In genomic region chr9:136859821-136860269, GRCh38 we compare ENCODE assay signal across 11 cellular contexts. TPM values are rescaled to one million over a fixed set of nuclear protein-coding genes. Genes with fewer than 3 reads are reported as not detected.
DNase-seq lines count a peak whose midpoint lies in the region; ATAC-seq and TF ChIP-seq lines count a peak whose summit lies in the region.
"Had no signal": no experiment of that assay in that cellular context is flagged by ENCODE, and none has a peak within 500 bp of the region (broad histone marks: within the 10 kb centered on the region; RNA-seq: fewer than 3 reads in every experiment).

No MANE protein-coding gene starts in this region.

- H2BK5ac ChIP-seq in mesendoderm (ENCODE audit: low read length) = no peak overlapping the region

- H2AK5ac ChIP-seq in mesendoderm (ENCODE audit: low read length) = no peak overlapping the region

- peaks cover 13% of the 10 kb centered on the region for H3K79me2 ChIP-seq in ACC112 (ENCODE audit: control insufficient read depth, insufficient read depth, low read length, unreplicated experiment)
- peaks cover under 1% of the 10 kb centered on the region for H3K79me2 ChIP-seq in mesendoderm (ENCODE audit: control insufficient read depth, insufficient read depth, low read length)

- peaks cover 12% of the 10 kb centered on the region for H3K4me1 ChIP-seq in ACC112 (ENCODE audit: control insufficient read depth, insufficient read depth, low read length, unreplicated experiment)
- peaks cover 12 to 21% of the 10 kb centered on the region in 2 donors for H3K4me1 ChIP-seq in adrenal gland (replicated peaks in 1 of 2)
- H3K4me1 ChIP-seq in lower lobe of right lung = peaks cover 22% of the 10 kb centered on the region
- H3K4me1 ChIP-seq in mesendoderm (ENCODE audit: control insufficient read depth, low read depth, low read length) = no peaks in the 10 kb centered on the region

- WGBS in adrenal gland, 4 donors = 66 to 79% (median 69%) methylated on average over 9 to 12 of the region's 12 CpGs; no CpG with 5 or more reads in 1 of the 4 donors
- WGBS in mesendoderm (ENCODE audit: extremely low coverage, insufficient coverage, low lambda C conversion rate) = no CpG with 5 or more reads among the region's 12 CpGs

- H3K4me2 ChIP-seq in mesendoderm (ENCODE audit: low read length) = no peak overlapping the region
- H3K4me2 ChIP-seq: SK-N-SH had no signal

- ATAC-seq in lower lobe of right lung = no peak
- ATAC-seq in HG03439 (IDR thresholded peaks at IDR 0.05; ENCODE audit: unreplicated experiment) = no peak

- H3K27ac ChIP-seq in ACC112 (ENCODE audit: low read depth, low read length) (peak overlapping the region; percentile 21), adrenal gland (peak overlapping the region in 3 of 5 donors; percentile 63 to 84 (median 70)), lower lobe of right lung (no peak overlapping the region), mesendoderm (ENCODE audit: low read depth, low read length) (no peak overlapping the region)

- no peak overlapping the region for H2AFZ ChIP-seq in ACC112 (ENCODE audit: low read length, unreplicated experiment)

- no peak overlapping the region for H4K5ac ChIP-seq in mesendoderm (ENCODE audit: low read length)

- H3K79me1 ChIP-seq in mesendoderm (ENCODE audit: low read length) = peaks cover 7% of the 10 kb centered on the region

- no peak overlapping the region for H2BK120ac ChIP-seq in mesendoderm (ENCODE audit: low read depth, low read length)

- H3K18ac ChIP-seq in mesendoderm (ENCODE audit: low read length) = no peak overlapping the region

- DNase-seq in adrenal gland (peak in 5 of 7 donors; percentile 16 to 52 (median 20)), lower lobe of right lung (peak; percentile 38), activated gamma-delta T cell (lab: John Stamatoyannopoulos, UW) (no peak), mesendoderm (no peak)
- DNase-seq: AML-193; DND-41; effector memory CD4-positive, alpha-beta T cell; SK-N-SH had no signal

- no peak for TF ChIP-seq POLR2A in adrenal gland (IDR thresholded peaks at IDR 0.05)

- intact Hi-C loops in adrenal gland (cut with DNase I) (loop anchor here in 1 of 2 donors (10.0 kb wide), 1 partner anchor 85 kb away; the partner anchor contains the start of genes C8G and FBXW5), lower lobe of right lung (cut with DNase I) (no loop called here)

- H3K9me3 ChIP-seq in adrenal gland (replicated peaks in 1 of 3) (no peaks in the 10 kb centered on the region), lower lobe of right lung (no peaks in the 10 kb centered on the region)
- H3K9me3 ChIP-seq: gastroesophageal sphincter, SK-N-SH had no signal

- no peak for TF ChIP-seq CTCF in adrenal gland (IDR thresholded peaks at IDR 0.05)
- TF ChIP-seq CTCF in lower lobe of right lung (IDR thresholded peaks at IDR 0.05) = no peak

- H3K36me3 ChIP-seq in ACC112 (ENCODE audit: insufficient read depth, low read length) = peaks cover 14% of the 10 kb centered on the region; the same call in 1 of the 2 replicates
- peaks cover 0 to 35% of the 10 kb centered on the region in 2 donors for H3K36me3 ChIP-seq in adrenal gland (replicated peaks in 1 of 2)
- peaks cover 41% of the 10 kb centered on the region for H3K36me3 ChIP-seq in lower lobe of right lung
- peaks cover 8% of the 10 kb centered on the region for H3K36me3 ChIP-seq in mesendoderm (ENCODE audit: control insufficient read depth, insufficient read depth, low read length)

- no peaks in the 10 kb centered on the region for H3K27me3 ChIP-seq in ACC112 (ENCODE audit: insufficient read depth, low read length)
- no peaks in the 10 kb centered on the region for H3K27me3 ChIP-seq in adrenal gland
- H3K27me3 ChIP-seq in lower lobe of right lung (ENCODE audit: low read depth) = no peaks in the 10 kb centered on the region
- H3K27me3 ChIP-seq in mesendoderm (ENCODE audit: insufficient read depth, low read length, poor library complexity) = no peaks in the 10 kb centered on the region
- H3K27me3 ChIP-seq: gastroesophageal sphincter had no signal

- no peak overlapping the region for H2BK15ac ChIP-seq in mesendoderm (replicated peaks; ENCODE audit: low read depth)

- no peak overlapping the region for H3K9ac ChIP-seq in mesendoderm (ENCODE audit: low read length)
- H3K9ac ChIP-seq: SK-N-SH had no signal

- no peak overlapping the region for H3K4ac ChIP-seq in mesendoderm (ENCODE audit: low read depth, low read length)

- H4K8ac ChIP-seq in mesendoderm (ENCODE audit: low read depth, low read length) = no peak overlapping the region

- H3K23ac ChIP-seq in mesendoderm (ENCODE audit: low read length) = no peak overlapping the region

- H3K56ac ChIP-seq in mesendoderm (ENCODE audit: low read length) = no peak overlapping the region

- no peak overlapping the region for H3K4me3 ChIP-seq in ACC112 (ENCODE audit: low read depth, low read length)
- H3K4me3 ChIP-seq in adrenal gland = no peak overlapping the region
- no peak overlapping the region for H3K4me3 ChIP-seq in lower lobe of right lung
- H3K4me3 ChIP-seq in mesendoderm (ENCODE audit: low read length) = no peak overlapping the region
- H3K4me3 ChIP-seq: gastroesophageal sphincter had no signal

RNA-seq across cellular contexts. Expression of gene EDF1, which starts 6.3 kb away (rescaled TPM):
- total RNA-seq in adrenal gland (100 to 1,000 TPM; 228 to 516 (median 411) TPM), lower lobe of right lung (230 TPM)
- polyA plus RNA-seq in adrenal gland = 1,000 to 10,000 TPM in 2 of 3 donors, 100 to 1,000 TPM in 1; 649 to 1,113 (median 1,099) TPM
- 332 TPM for polyA plus RNA-seq in mesendoderm (2013, experiment 1 of 2)
- 344 TPM for polyA plus RNA-seq in mesendoderm (2013, experiment 2 of 2)

RNA-seq across cellular contexts. Expression of gene MAMDC4, which starts 7.7 kb away (rescaled TPM):
- total RNA-seq in adrenal gland = 10 to 100 TPM in 1 of 8 donors, 1 to 10 TPM in 7; 1.3 to 13.8 (median 4.3) TPM
- polyA plus RNA-seq in adrenal gland = 10 to 100 TPM in 2 of 3 donors, under 1 TPM in 1; 0.57 to 30.6 (median 11.6) TPM
- total RNA-seq in lower lobe of right lung = 13.5 TPM
- polyA plus RNA-seq in mesendoderm (2013, experiment 1 of 2) = 2.3 TPM
- polyA plus RNA-seq in mesendoderm (2013, experiment 2 of 2) = 1.9 TPM

RNA-seq across cellular contexts. Expression of gene PHPT1, which starts 10.6 kb away (rescaled TPM):
- total RNA-seq in adrenal gland (100 to 1,000 TPM in 6 of 8 donors, 10 to 100 TPM in 2; 73.9 to 267 (median 166) TPM), lower lobe of right lung (93.6 TPM)
- 100 to 1,000 TPM in 2 of 3 donors, 10 to 100 TPM in 1; 75.8 to 330 (median 214) TPM for polyA plus RNA-seq in adrenal gland
- polyA plus RNA-seq in mesendoderm (2013, experiment 1 of 2) = 89.8 TPM
- polyA plus RNA-seq in mesendoderm (2013, experiment 2 of 2) = 87.7 TPM

RNA-seq across cellular contexts. Expression of gene AJM1, which starts 17.6 kb away (rescaled TPM):
- total RNA-seq in adrenal gland (1 to 10 TPM in 7 of 8 donors, under 1 TPM in 1; 0.42 to 7.1 (median 3.8) TPM), lower lobe of right lung (3.5 TPM)
- polyA plus RNA-seq in adrenal gland = 10 to 100 TPM in 1 of 3 donors, 1 to 10 TPM in 1, under 1 TPM in 1; 0.33 to 13.7 (median 3.2) TPM
- polyA plus RNA-seq in mesendoderm (2013, experiment 1 of 2) = 0.41 TPM
- polyA plus RNA-seq in mesendoderm (2013, experiment 2 of 2) = 0.34 TPM

RNA-seq across cellular contexts. Expression of gene TRAF2, which starts 26.5 kb away (rescaled TPM):
- total RNA-seq in adrenal gland (10 to 100 TPM in 5 of 8 donors, 1 to 10 TPM in 3; 3.8 to 16.9 (median 10.6) TPM), lower lobe of right lung (16.5 TPM)
- 10 to 100 TPM in 2 of 3 donors, 1 to 10 TPM in 1; 3.4 to 24.7 (median 13.2) TPM for polyA plus RNA-seq in adrenal gland
- polyA plus RNA-seq in mesendoderm (2013, experiment 1 of 2) = 16.3 TPM
- 16.3 TPM for polyA plus RNA-seq in mesendoderm (2013, experiment 2 of 2)

Comparison
In these comparisons a context has a peak if more than half of its experiments do, and no peak if none do; other contexts are left out.
1. H3K27ac ChIP-seq: peak in ACC112 (single experiment) and adrenal gland (3 of 5); none in lower lobe of right lung (single experiment) and mesendoderm (single experiment).
2. DNase-seq: peak in adrenal gland (5 of 7) and lower lobe of right lung (single experiment); none in activated gamma-delta T cell (single experiment) and mesendoderm (single experiment).